In genomic region chr9:135156525-135157510, GRCh38 we compare ENCODE assay signal across 1 cellular context.
A peak's percentile ranks its signal among the peaks of the same experiment; 100 is the strongest.
TF ChIP-seq lines count a peak whose summit lies in the region.

No MANE protein-coding gene starts in this region.

TF ChIP-seq in WTC11, 78 proteins besides CTCF, POLR2A, EP300 and RAD21 (continued from another document):
- TF ChIP-seq FOXP4 (CRISPR knock-in tag; IDR thresholded peaks at IDR 0.05), result peak; percentile 96
- TF ChIP-seq SOX15 (CRISPR knock-in tag; IDR thresholded peaks at IDR 0.05), result no peak
- TF ChIP-seq ZBTB43 (CRISPR knock-in tag; IDR thresholded peaks at IDR 0.05), result peak; percentile 89; the same call in 1 of the 2 replicates
- TF ChIP-seq ZNF121 (CRISPR knock-in tag; IDR thresholded peaks at IDR 0.05), result 0 out of 2 replicates have a peak, but pooled peaks have one; percentile 7
- 0 out of 2 replicates have a peak, but pooled peaks have one; percentile 21 for TF ChIP-seq SP1 (CRISPR knock-in tag; conservative IDR thresholded peaks at IDR 0.05)
- no peak for TF ChIP-seq E2F4 (CRISPR knock-in tag; IDR thresholded peaks at IDR 0.05; ENCODE audit: borderline replicate concordance, low read depth)
- TF ChIP-seq ELF4 (CRISPR knock-in tag; IDR thresholded peaks at IDR 0.05; ENCODE audit: low read depth), result peak; percentile 32; the same call in 1 of the 2 replicates
- TF ChIP-seq ETV6 (CRISPR knock-in tag; IDR thresholded peaks at IDR 0.05), result peak; percentile 93
- TF ChIP-seq MYBL2 (CRISPR knock-in tag; IDR thresholded peaks at IDR 0.05), result no peak
- peak; percentile 77; the same call in 1 of the 2 replicates for TF ChIP-seq ZBTB21 (CRISPR knock-in tag; IDR thresholded peaks at IDR 0.05; ENCODE audit: borderline replicate concordance)
- peak; percentile 72; the same call in 1 of the 2 replicates for TF ChIP-seq JUN (CRISPR knock-in tag; IDR thresholded peaks at IDR 0.05)
- peak; percentile 94 for TF ChIP-seq FOXP1 (CRISPR knock-in tag; IDR thresholded peaks at IDR 0.05; ENCODE audit: borderline replicate concordance)
- no peak for TF ChIP-seq GABPB1 (CRISPR knock-in tag; IDR thresholded peaks at IDR 0.05)
- peak; percentile 86; the same call in 1 of the 2 replicates for TF ChIP-seq RELA (CRISPR knock-in tag; IDR thresholded peaks at IDR 0.05; ENCODE audit: borderline replicate concordance)
- TF ChIP-seq ZNF317 (CRISPR knock-in tag; IDR thresholded peaks at IDR 0.05; ENCODE audit: borderline replicate concordance, low read depth), result peak; percentile 74
- TF ChIP-seq KAT7 (CRISPR knock-in tag; IDR thresholded peaks at IDR 0.05; ENCODE audit: borderline replicate concordance), result 0 out of 2 replicates have a peak, but pooled peaks have one; percentile 38
- 0 out of 2 replicates have a peak, but pooled peaks have one; percentile 43 for TF ChIP-seq ZNF532 (CRISPR knock-in tag; IDR thresholded peaks at IDR 0.05; ENCODE audit: borderline replicate concordance)
- 0 out of 2 replicates have a peak, but pooled peaks have one; percentile 17 for TF ChIP-seq NR2C2 (CRISPR knock-in tag; IDR thresholded peaks at IDR 0.05)
- 0 out of 2 replicates have a peak, but pooled peaks have one; percentile 69 for TF ChIP-seq CREM (CRISPR knock-in tag; IDR thresholded peaks at IDR 0.05)
- TF ChIP-seq ZNF219 (CRISPR knock-in tag; IDR thresholded peaks at IDR 0.05; ENCODE audit: borderline replicate concordance), result no peak; the same call in 1 of the 2 replicates
- TF ChIP-seq USF2 (CRISPR knock-in tag; IDR thresholded peaks at IDR 0.05), result peak; percentile 71
- peak; percentile 18; the same call in 1 of the 2 replicates for TF ChIP-seq PREB (CRISPR knock-in tag; IDR thresholded peaks at IDR 0.05; ENCODE audit: borderline replicate concordance)
- TF ChIP-seq SMAD3 (CRISPR knock-in tag; IDR thresholded peaks at IDR 0.05; ENCODE audit: borderline replicate concordance), result peak; percentile 93; the same call in 1 of the 2 replicates
- TF ChIP-seq ARID4B (CRISPR knock-in tag; IDR thresholded peaks at IDR 0.05; ENCODE audit: borderline replicate concordance), result peak; percentile 90
- peak; percentile 85 for TF ChIP-seq MAX (CRISPR knock-in tag; IDR thresholded peaks at IDR 0.05)
- TF ChIP-seq TP53 (CRISPR knock-in tag; IDR thresholded peaks at IDR 0.05), result peak; percentile 84; the same call in 1 of the 2 replicates
- peak; percentile 66; the same call in 1 of the 2 replicates for TF ChIP-seq TEAD4 (CRISPR knock-in tag; IDR thresholded peaks at IDR 0.05)
- TF ChIP-seq FOXK1 (CRISPR knock-in tag; IDR thresholded peaks at IDR 0.05), result peak; percentile 86
- TF ChIP-seq MXD4 (CRISPR knock-in tag; IDR thresholded peaks at IDR 0.05; ENCODE audit: borderline replicate concordance), result no peak
- TF ChIP-seq CREB1 (CRISPR knock-in tag; IDR thresholded peaks at IDR 0.05), result peak; percentile 89
- peak; percentile 77 for TF ChIP-seq USF1 (CRISPR knock-in tag; IDR thresholded peaks at IDR 0.05)
- peak; percentile 49; the same call in 1 of the 2 replicates for TF ChIP-seq TCF7 (CRISPR knock-in tag; IDR thresholded peaks at IDR 0.05; ENCODE audit: low read depth)
